In genomic region chr7:127752829-127753228, GRCh38 we compare ENCODE assay signal across 25 cellular contexts.
"Had no signal": no experiment of that assay in that cellular context is flagged by ENCODE, and none has a peak within 500 bp of the region (broad histone marks: within the 10 kb centered on the region; RNA-seq: fewer than 3 reads in every experiment).

No MANE protein-coding gene starts in this region.

- H3K9me3 ChIP-seq: left lung, ovary, right atrium auricular region, testis, thyroid gland, transverse colon, upper lobe of left lung, vagina had no signal

- H3K27me3 ChIP-seq: left lung, ovary, right atrium auricular region, testis, thyroid gland, transverse colon, upper lobe of left lung, vagina had no signal

- H3K27me3 Mint-ChIP-seq: naive B cell; progenitor cell of endocrine pancreas; stimulated activated memory B cell treated with anti-CD40 and anti-IgM and Interleukin-4, amounts not matched to agents 10 μg/mL and 1 μg/mL and 100 μg/mL, for 72 hours; stimulated activated naive CD8-positive, alpha-beta T cell treated with anti-CD3 and anti-CD28 coated beads, Interleukin-15, amount 100 ng/mL, for 72 hours had no signal

- H3K9me3 Mint-ChIP-seq: mesothelial cell of epicardium; naive B cell; natural killer cell; stimulated activated memory B cell treated with anti-CD40 and anti-IgM and Interleukin-4, amounts not matched to agents 10 μg/mL and 1 μg/mL and 100 μg/mL, for 72 hours; stimulated activated naive CD8-positive, alpha-beta T cell treated with anti-CD3 and anti-CD28 coated beads, Interleukin-15, amount 100 ng/mL, for 72 hours had no signal

- DNase-seq: head of caudate nucleus; hippocampal formation; kidney glomerular epithelial cell; left cardiac atrium; left lung; naive B cell; natural killer cell; ovary; stimulated activated CD4-positive, alpha-beta T cell treated with anti-CD3 and anti-CD28 coated beads, Interleukin-12 subunit alpha, Interleukin-12 subunit beta, amount 100 ng/mL, for 4 hours; stimulated activated CD4-positive, alpha-beta T cell treated with anti-CD3 and anti-CD28 coated beads, Interleukin-2, amount 100 ng/mL, for 24 hours; stimulated activated CD4-positive, alpha-beta T cell treated with anti-CD3 and anti-CD28 coated beads, Interleukin-4, amount 100 ng/mL, for 24 hours; stimulated activated naive CD4-positive, alpha-beta T cell treated with Interleukin-2 at 50 U/mL for 16 hours; stimulated activated naive CD8-positive, alpha-beta T cell treated with anti-CD3 and anti-CD28 coated beads, Interleukin-15, amount 100 ng/mL, for 72 hours; testis; thyroid gland; transverse colon; upper lobe of left lung had no signal

- H3K36me3 ChIP-seq: left lung, ovary, right atrium auricular region, thyroid gland, transverse colon, upper lobe of left lung, vagina had no signal

- ATAC-seq: left cardiac atrium; left lung; natural killer cell; sciatic nerve; stimulated activated memory B cell treated with anti-CD40 and anti-IgM and Interleukin-4, amounts not matched to agents 10 μg/mL and 1 μg/mL and 100 μg/mL, for 72 hours had no signal

- H3K4me1 ChIP-seq: testis had no signal

- H3K27ac Mint-ChIP-seq: mesothelial cell of epicardium; progenitor cell of endocrine pancreas; stimulated activated memory B cell treated with anti-CD40 and anti-IgM and Interleukin-4, amounts not matched to agents 10 μg/mL and 1 μg/mL and 100 μg/mL, for 72 hours; stimulated activated naive CD8-positive, alpha-beta T cell treated with anti-CD3 and anti-CD28 coated beads, Interleukin-15, amount 100 ng/mL, for 72 hours had no signal

- H3K27ac ChIP-seq: left lung, ovary, right atrium auricular region, skin epidermis, testis, thyroid gland, transverse colon, upper lobe of left lung, vagina had no signal

- H3K36me3 Mint-ChIP-seq: natural killer cell had no signal

- H3K4me3 ChIP-seq: left lung, lung, ovary, right atrium auricular region, skin epidermis, testis, thyroid gland, transverse colon, upper lobe of left lung, vagina had no signal

- H3K4me3 Mint-ChIP-seq: mesothelial cell of epicardium; naive B cell; stimulated activated memory B cell treated with anti-CD40 and anti-IgM and Interleukin-4, amounts not matched to agents 10 μg/mL and 1 μg/mL and 100 μg/mL, for 72 hours; stimulated activated naive CD8-positive, alpha-beta T cell treated with anti-CD3 and anti-CD28 coated beads, Interleukin-15, amount 100 ng/mL, for 72 hours had no signal
